In genomic region chr17:16511515-16511914, GRCh38 we compare ENCODE assay signal across 17 cellular contexts. TPM values are rescaled to one million over a fixed set of nuclear protein-coding genes. Genes with fewer than 3 reads are reported as not detected.
A peak's percentile ranks its signal among the peaks of the same experiment; 100 is the strongest.
DNase-seq lines count a peak whose midpoint lies in the region; ATAC-seq, FAIRE-seq and TF ChIP-seq lines count a peak whose summit lies in the region.
"Had no signal": no experiment of that assay in that cellular context is flagged by ENCODE, and none has a peak within 500 bp of the region (broad histone marks: within the 10 kb centered on the region; RNA-seq: fewer than 3 reads in every experiment).

No MANE protein-coding gene starts in this region.

- no peak overlapping the region for H2AK5ac ChIP-seq in H1 (ENCODE audit: low read depth, low read length)

- CTCF ChIA-PET in H1 (lab: Charles Lee; ENCODE audit: partially characterized antibody): interaction anchor here (1.0 to 34.1 kb wide), 8 partner anchors 9 to 73 kb away, joined by 3 to 941 read pairs (median 5); no protein-coding TSS in a partner anchor

- no peak overlapping the region for H3K27ac ChIP-seq in H1 (ENCODE audit: low read depth, low read length)
- peak overlapping the region; percentile 18 for H3K27ac ChIP-seq in neural progenitor cell
- no peak overlapping the region for H3K27ac ChIP-seq in heart right ventricle
- H3K27ac ChIP-seq: GM23248, KMS-11, Peyer's patch had no signal

- H4K8ac ChIP-seq in H1 (ENCODE audit: extremely low read depth, insufficient read depth, low read length): no peak overlapping the region

- WGBS in H1 (ENCODE audit: extremely low coverage in 1 of 2, insufficient coverage in 1 of 2, insufficient read length in 1 of 2, insufficient replicate concordance in 2 of 2, low coverage in 1 of 2, low lambda C conversion rate in 2 of 2, missing lambda C conversion rate in 1 of 2), 2 experiments: 81% methylated on average over 2 of the region's 2 CpGs; no CpG with 5 or more reads in 1 of the 2 experiments
- WGBS in heart right ventricle, 2 donors: 82 to 86% methylated on average over 2 of the region's 2 CpGs

- no peak for TF ChIP-seq CTCF in CD14-positive monocyte (IDR thresholded peaks at IDR 0.05)
- TF ChIP-seq CTCF in H1 (IDR thresholded peaks at IDR 0.05; ENCODE audit: control extremely low read depth in 1 of 3, insufficient read depth in 1 of 3, low read depth in 1 of 3, low read length in 3 of 3): no peak
- no peak for TF ChIP-seq CTCF in neural progenitor cell (IDR thresholded peaks at IDR 0.05)
- no peak for TF ChIP-seq CTCF in heart right ventricle (IDR thresholded peaks at IDR 0.05)
- no peak for TF ChIP-seq CTCF in mucosa of descending colon (IDR thresholded peaks at IDR 0.05)

- H3K36me3 ChIP-seq in H1 (ENCODE audit: control insufficient read depth in 2 of 4, insufficient read depth in 4 of 4, low read length in 3 of 4) (no peaks in the 10 kb centered on the region), neural progenitor cell (no peaks in the 10 kb centered on the region), heart right ventricle (no peaks in the 10 kb centered on the region), mucosa of descending colon (ENCODE audit: low read depth) (no peaks in the 10 kb centered on the region)
- H3K36me3 ChIP-seq: Peyer's patch had no signal

- no peaks in the 10 kb centered on the region; the same call in 1 of the 2 replicates for H3K23me2 ChIP-seq in H1 (ENCODE audit: low read depth, low read length)

- H3K4ac ChIP-seq in H1 (replicated peaks; ENCODE audit: insufficient read length, low read depth, low read length): no peak overlapping the region

- DNase-seq in CD14-positive monocyte (ENCODE audit: low spot score) (no peak), NCI-H146 (lab: John Stamatoyannopoulos, UW) (peak; percentile 30), H1 (ENCODE audit: low read depth in 1 of 2, low spot score in 2 of 2) (no peak), neural progenitor cell (ENCODE audit: low spot score) (no peak), heart right ventricle (no peak), NCI-H226 (no peak), mucosa of descending colon (no peak)
- DNase-seq in activated T-cell treated with anti-CD3 and anti-CD28 coated beads, Interleukin-2, amount 50 U/mL, for 4 hours: no peak
- DNase-seq: DMS 273 treated with DMSO at 0.1 percent for 48 hours, GM23248, NCI-H2029, NCI-H526, Peyer's patch, SW 1271 had no signal

- TF ChIP-seq EP300 in H1 (IDR thresholded peaks at IDR 0.05; ENCODE audit: borderline replicate concordance in 1 of 2, low read depth in 2 of 2, low read length in 2 of 2): no peak

- H3K4me3 ChIP-seq in H1 (ENCODE audit: extremely low read depth in 1 of 4, insufficient read depth in 2 of 4, low read depth in 3 of 4, low read length in 4 of 4): no peak overlapping the region
- no peak overlapping the region for H3K4me3 ChIP-seq in neural progenitor cell
- H3K4me3 ChIP-seq in heart right ventricle: no peak overlapping the region
- H3K4me3 ChIP-seq in mucosa of descending colon: no peak overlapping the region
- H3K4me3 ChIP-seq: GM23248, Peyer's patch had no signal

- no peaks in the 10 kb centered on the region; a peak in 2 of 7 replicates for H3K27me3 ChIP-seq in H1 (replicated peaks in 1 of 4; ENCODE audit: control insufficient read depth in 3 of 4, extremely low read depth in 1 of 4, insufficient read depth in 3 of 4, low read length in 3 of 4)
- H3K27me3 ChIP-seq in neural progenitor cell: peaks cover 14% of the 10 kb centered on the region
- no peaks in the 10 kb centered on the region for H3K27me3 ChIP-seq in heart right ventricle
- H3K27me3 ChIP-seq: Peyer's patch had no signal

- peak overlapping the region; percentile 70; the same call in 1 of the 2 replicates for H2AFZ ChIP-seq in H1 (ENCODE audit: low read length)
- peak overlapping the region; percentile 13 for H2AFZ ChIP-seq in neural progenitor cell (replicated peaks)
- H2AFZ ChIP-seq: GM23248 had no signal

- H2BK12ac ChIP-seq in H1 (ENCODE audit: low read depth, low read length): no peak overlapping the region; the same call in 1 of the 2 replicates

- H2BK20ac ChIP-seq in H1 (ENCODE audit: low read length): 0 out of 2 replicates have a peak overlapping the region, but pooled peaks have one; percentile 0

- peak overlapping the region; percentile 83 for H4K91ac ChIP-seq in H1 (replicated peaks; ENCODE audit: insufficient read length, low read length)

- peaks cover 0 to 8% (median 0%) of the 10 kb centered on the region in 7 donors for H3K9me3 Mint-ChIP-seq in CD14-positive monocyte
- peaks cover 2% of the 10 kb centered on the region for H3K9me3 Mint-ChIP-seq in neural progenitor cell
- no peaks in the 10 kb centered on the region for H3K9me3 Mint-ChIP-seq in activated T-cell treated with anti-CD3 and anti-CD28 coated beads, Interleukin-2, amount 50 U/mL, for 4 hours

- no peak overlapping the region for H3K18ac ChIP-seq in H1 (ENCODE audit: extremely low read depth, low read length)

- H3K27ac Mint-ChIP-seq in CD14-positive monocyte: peak overlapping the region; percentile 42 to 87 (median 71)
- peak overlapping the region; percentile 6 for H3K27ac Mint-ChIP-seq in neural progenitor cell

- H3K9me3 ChIP-seq in H1 (ENCODE audit: insufficient read depth in 2 of 2, low read depth in 1 of 2, low read length in 1 of 2) (no peaks in the 10 kb centered on the region), neural progenitor cell (ENCODE audit: low read depth) (no peaks in the 10 kb centered on the region), heart right ventricle (no peaks in the 10 kb centered on the region), mucosa of descending colon (no peaks in the 10 kb centered on the region)
- H3K9me3 ChIP-seq: Peyer's patch had no signal

- intact Hi-C loops in CD14-positive monocyte (cut with micrococcal nuclease): loop anchor here in 1 of 2 donors (10.0 kb wide), 1 partner anchor 127 kb away; the partner anchor contains the start of gene UBB
- intact Hi-C loops in heart right ventricle (cut with DNase I): no loop called here
- intact Hi-C loops in mucosa of descending colon (cut with DNase I, micrococcal nuclease): no loop called here

- POLR2A ChIA-PET in H1 (lab: Charles Lee; ENCODE audit: partially characterized antibody): interaction anchor here (0.9 to 2.0 kb wide), 8 partner anchors 30 to 141 kb away, joined by 3 to 8 read pairs (median 4); partner anchors contain the start of gene UBB

- H3K4me3 Mint-ChIP-seq in CD14-positive monocyte (no peak overlapping the region), neural progenitor cell (no peak overlapping the region)
- H3K4me3 Mint-ChIP-seq in activated T-cell treated with anti-CD3 and anti-CD28 coated beads, Interleukin-2, amount 50 U/mL, for 4 hours: no peak overlapping the region

- H3K36me3 Mint-ChIP-seq in CD14-positive monocyte (no peaks in the 10 kb centered on the region), neural progenitor cell (peaks cover 1% of the 10 kb centered on the region)
- H3K36me3 Mint-ChIP-seq in activated T-cell treated with anti-CD3 and anti-CD28 coated beads, Interleukin-2, amount 50 U/mL, for 4 hours (ENCODE audit: insufficient read depth): no peaks in the 10 kb centered on the region

- H4K5ac ChIP-seq in H1 (ENCODE audit: insufficient read length, low read depth, low read length): no peak overlapping the region

- H3K4me1 ChIP-seq in H1 (replicated peaks in 1 of 4; ENCODE audit: control insufficient read depth in 3 of 4, insufficient read depth in 4 of 4, low read length in 3 of 4) (peaks cover 4 to 12% (median 9%) of the 10 kb centered on the region in 4 experiments), neural progenitor cell (peaks cover 16% of the 10 kb centered on the region), heart right ventricle (peaks cover 0 to 34% (median 4%) of the 10 kb centered on the region in 9 donors), mucosa of descending colon (ENCODE audit: low read depth) (peaks cover 4% of the 10 kb centered on the region)

- H3K23ac ChIP-seq in H1 (ENCODE audit: insufficient read length): no peak overlapping the region

- H3K4me2 ChIP-seq in H1 (ENCODE audit: insufficient read depth in 1 of 2, low read depth in 2 of 2, low read length in 2 of 2): peak overlapping the region in 1 of 2 experiments; percentile 4; a peak in 1 of 4 replicates
- peak overlapping the region; percentile 59 for H3K4me2 ChIP-seq in neural progenitor cell
- H3K4me2 ChIP-seq: KMS-11 had no signal

- H2BK5ac ChIP-seq in H1 (ENCODE audit: low read depth, low read length): peak overlapping the region; percentile 8; the same call in 1 of the 2 replicates

- no peak overlapping the region for H3K9ac ChIP-seq in H1 (replicated peaks in 1 of 4; ENCODE audit: extremely low read depth in 1 of 4, low read depth in 3 of 4, low read length in 3 of 4)
- no peak overlapping the region for H3K9ac ChIP-seq in neural progenitor cell
- H3K9ac ChIP-seq: GM23248, KMS-11 had no signal

- no peak for FAIRE-seq in H1 (lab: Jason Lieb, UNC)
- FAIRE-seq: GM12891, GM19239 had no signal

- H2BK120ac ChIP-seq in H1 (replicated peaks; ENCODE audit: low read depth, low read length): peak overlapping the region; percentile 34

- H3K79me2 ChIP-seq in H1 (ENCODE audit: control insufficient read depth in 1 of 2, insufficient read depth in 2 of 2, low read length in 2 of 2): no peaks in the 10 kb centered on the region
- no peaks in the 10 kb centered on the region for H3K79me2 ChIP-seq in neural progenitor cell (ENCODE audit: low read depth)

- H3K27me3 Mint-ChIP-seq in CD14-positive monocyte (ENCODE audit: low read depth in 3 of 3) (peaks cover 0 to 7% (median 7%) of the 10 kb centered on the region in 3 donors), neural progenitor cell (ENCODE audit: insufficient read depth, low read depth) (peaks cover 3% of the 10 kb centered on the region)
- peaks cover 7% of the 10 kb centered on the region for H3K27me3 Mint-ChIP-seq in activated T-cell treated with anti-CD3 and anti-CD28 coated beads, Interleukin-2, amount 50 U/mL, for 4 hours (ENCODE audit: low read depth)

- no peak overlapping the region for H2BK15ac ChIP-seq in H1 (ENCODE audit: low read length)

- H3K79me1 ChIP-seq in H1 (ENCODE audit: low read depth, low read length): no peaks in the 10 kb centered on the region

- no peak for TF ChIP-seq POLR2A in H1 (IDR thresholded peaks at IDR 0.05; ENCODE audit: control extremely low read depth in 1 of 2, low read depth in 2 of 2, low read length in 2 of 2)

- ATAC-seq in heart right ventricle (no peak), mucosa of descending colon (no peak)
- no peak for ATAC-seq in activated T-cell treated with anti-CD3 and anti-CD28 coated beads, Interleukin-2, amount 50 U/mL, for 4 hours

- TF ChIP-seq RAD21 in H1 (IDR thresholded peaks at IDR 0.05 in 1 of 2, conservative IDR thresholded peaks at IDR 0.05 in 1 of 2; ENCODE audit: low read depth in 2 of 2, low read length in 2 of 2): no peak

- H3F3A ChIP-seq in neural progenitor cell (ENCODE audit: low read depth): peaks cover 13% of the 10 kb centered on the region

- no peak overlapping the region for H3K56ac ChIP-seq in H1 (replicated peaks; ENCODE audit: insufficient read length, low read depth, low read length)

- no peaks in the 10 kb centered on the region for H4K20me1 ChIP-seq in H1 (replicated peaks in 1 of 2; ENCODE audit: control insufficient read depth in 1 of 2, insufficient read depth in 2 of 2, low read length in 2 of 2)
- H4K20me1 ChIP-seq in neural progenitor cell (ENCODE audit: low read depth): no peaks in the 10 kb centered on the region

- H3K14ac ChIP-seq in H1 (ENCODE audit: insufficient read length): no peak overlapping the region

- H3K4me1 Mint-ChIP-seq in CD14-positive monocyte: peaks cover 83% of the 10 kb centered on the region
- peaks cover 50% of the 10 kb centered on the region for H3K4me1 Mint-ChIP-seq in neural progenitor cell
- no peaks in the 10 kb centered on the region for H3K4me1 Mint-ChIP-seq in activated T-cell treated with anti-CD3 and anti-CD28 coated beads, Interleukin-2, amount 50 U/mL, for 4 hours (ENCODE audit: low read depth)

RNA-seq across cellular contexts. Expression of gene LRRC75A, which starts 19.5 kb away (rescaled TPM):
- polyA plus RNA-seq in CD14-positive monocyte (1 to 10 TPM; 1.0 to 1.4 TPM), H1 (2011; rRNA removed) (9.7 and 10.5 TPM in 2 replicates), heart right ventricle (under 1 TPM; 0.73 to 0.77 TPM)
- 7.2 and 9.9 TPM in 2 replicates for total RNA-seq in H1 (2021; fragmentation: NEBNext Ultra II Directional; extraction: Animal tissue kit (Norgen Biotek cat#: 25700))
- 9.6 TPM for polyA plus RNA-seq in H1 (2011; cell fraction: cytosol; rRNA removed)
- polyA plus RNA-seq in H1 (2011; cell fraction: nucleus; rRNA removed): 12.6 TPM
- polyA plus RNA-seq in H1 (2012, experiment 1 of 2): 4.8 to 8.9 TPM (median 7.2 TPM) in 4 replicates
- polyA plus RNA-seq in H1 (2012, experiment 2 of 2): 4.5 TPM
- polyA plus RNA-seq in H1 (2013, experiment 1 of 2): 5.1 TPM
- polyA plus RNA-seq in H1 (2013, experiment 2 of 2): 5.4 TPM
- 7.3 and 8.1 TPM in 2 replicates for polyA minus RNA-seq in H1 (2011; rRNA and poly(A)+ RNA removed)
- polyA minus RNA-seq in H1 (2011; cell fraction: cytosol; rRNA and poly(A)+ RNA removed): 5.5 TPM
- polyA minus RNA-seq in H1 (2011; cell fraction: nucleus; rRNA and poly(A)+ RNA removed): 20.8 TPM
- total RNA-seq in neural progenitor cell (ENCODE audit: low replicate concordance) (4.0 and 7.2 TPM in 2 replicates), heart right ventricle (1 to 10 TPM in 3 of 10 donors, under 1 TPM in 7; 0.34 to 1.3 (median 0.56) TPM), mucosa of descending colon (10 to 100 TPM; 37.1 to 85.7 (median 52.6) TPM)
- total RNA-seq in activated T-cell treated with anti-CD3 and anti-CD28 coated beads, Interleukin-2, amount 50 U/mL, for 4 hours: under 1 TPM; 0.84 to 0.96 (median 0.87) TPM

RNA-seq across cellular contexts. Expression of gene ZNF287, which starts 57.5 kb away (rescaled TPM):
- polyA plus RNA-seq in CD14-positive monocyte (under 1 TPM in 1 of 2 donors, not detected in 1; 0.53 TPM), H1 (2011; rRNA removed) (1.7 TPM in 2 replicates), heart right ventricle (10 to 100 TPM in 1 of 2 donors, 1 to 10 TPM in 1; 4.0 to 32.0 TPM)
- total RNA-seq in H1 (2021; fragmentation: NEBNext Ultra II Directional; extraction: Animal tissue kit (Norgen Biotek cat#: 25700)): 5.6 and 6.2 TPM in 2 replicates
- polyA plus RNA-seq in H1 (2011; cell fraction: cytosol; rRNA removed): 2.2 TPM
- 1.9 TPM for polyA plus RNA-seq in H1 (2011; cell fraction: nucleus; rRNA removed)
- polyA plus RNA-seq in H1 (2012, experiment 1 of 2): 1.7 to 2.7 TPM (median 2.1 TPM) in 4 replicates
- 0.42 TPM for polyA plus RNA-seq in H1 (2012, experiment 2 of 2)
- 5.0 TPM for polyA plus RNA-seq in H1 (2013, experiment 1 of 2)
- polyA plus RNA-seq in H1 (2013, experiment 2 of 2): 3.6 TPM
- 2.0 and 3.3 TPM in 2 replicates for polyA minus RNA-seq in H1 (2011; rRNA and poly(A)+ RNA removed)
- 3.4 TPM for polyA minus RNA-seq in H1 (2011; cell fraction: cytosol; rRNA and poly(A)+ RNA removed)
- 6.4 TPM for polyA minus RNA-seq in H1 (2011; cell fraction: nucleus; rRNA and poly(A)+ RNA removed)
- total RNA-seq in neural progenitor cell (ENCODE audit: low replicate concordance) (8.7 and 14.5 TPM in 2 replicates), heart right ventricle (10 to 100 TPM in 9 of 10 donors, 1 to 10 TPM in 1; 7.8 to 14.6 (median 11.4) TPM), mucosa of descending colon (1 to 10 TPM in 2 of 3 donors, under 1 TPM in 1; 0.96 to 8.0 (median 4.8) TPM)
- total RNA-seq in activated T-cell treated with anti-CD3 and anti-CD28 coated beads, Interleukin-2, amount 50 U/mL, for 4 hours: 10 to 100 TPM in 2 of 3 donors, 1 to 10 TPM in 1; 7.9 to 11.1 (median 10.5) TPM
